Comparison of ENCODE assay signal across 28 cellular contexts in the genomic region with DNA sequence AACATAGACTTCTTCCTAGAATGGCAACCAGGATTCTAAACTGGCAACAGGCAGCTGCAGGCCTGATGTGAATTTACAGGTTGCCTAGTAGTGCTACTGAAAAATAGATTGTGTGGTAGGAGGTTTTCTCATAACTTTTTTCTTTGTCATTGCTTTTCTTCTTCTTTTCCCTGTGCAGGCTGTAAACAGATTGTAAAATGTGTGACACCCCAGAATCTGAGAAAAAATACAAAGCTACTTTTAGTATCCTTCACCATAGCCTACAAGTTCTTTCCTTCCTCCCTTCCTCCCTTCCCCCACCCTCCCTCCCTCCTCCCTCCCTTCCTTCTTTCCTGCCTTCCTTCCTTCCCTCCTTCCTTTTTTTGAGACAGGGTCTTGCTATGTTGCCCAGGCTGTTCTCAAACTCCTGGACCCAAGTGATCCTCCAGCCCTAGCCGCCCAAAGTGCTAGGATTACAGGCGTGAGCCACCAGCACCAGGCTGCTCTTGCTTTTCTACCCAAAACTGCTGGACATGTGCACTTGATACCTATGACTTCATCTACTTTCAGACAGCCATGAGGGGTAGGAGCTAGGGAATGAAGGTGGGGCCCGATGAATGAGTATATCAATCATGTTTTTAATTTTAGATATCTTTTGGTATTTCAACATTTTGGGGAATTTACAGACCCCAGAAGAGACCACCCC.
"Had no signal": no experiment of that assay in that cellular context is flagged by ENCODE, and none has a peak within 500 bp of the region (broad histone marks: within the 10 kb centered on the region; RNA-seq: fewer than 3 reads in every experiment).

No MANE protein-coding gene starts in this region.

- H3K27ac ChIP-seq: dorsolateral prefrontal cortex, esophagus squamous epithelium, heart right ventricle, left ventricle myocardium inferior, lower lobe of right lung, neural progenitor cell, parathyroid adenoma, suprapubic skin, upper lobe of left lung had no signal

- H3K4me3 Mint-ChIP-seq: naive thymus-derived CD4-positive, alpha-beta T cell; nephron; neural progenitor cell; stimulated activated naive CD8-positive, alpha-beta T cell treated with anti-CD3 and anti-CD28 coated beads, Interleukin-15, amount 100 ng/mL, for 72 hours had no signal

- ATAC-seq: heart right ventricle; left cardiac atrium; lower lobe of right lung; naive thymus-derived CD4-positive, alpha-beta T cell; sciatic nerve; stimulated activated naive CD8-positive, alpha-beta T cell treated with anti-CD3 and anti-CD28 coated beads, Interleukin-15, amount 100 ng/mL, for 72 hours had no signal

- H3K4me1 Mint-ChIP-seq: nephron; neural progenitor cell; stimulated activated naive CD8-positive, alpha-beta T cell treated with anti-CD3 and anti-CD28 coated beads, Interleukin-15, amount 100 ng/mL, for 72 hours had no signal

- H3K9me3 Mint-ChIP-seq: neural progenitor cell had no signal

- H3K4me1 ChIP-seq: esophagus squamous epithelium, heart right ventricle, left ventricle myocardium inferior, lower lobe of right lung, neural progenitor cell, parathyroid adenoma, suprapubic skin, upper lobe of left lung had no signal

- H3K9ac ChIP-seq: neural progenitor cell, parathyroid adenoma had no signal

- H3K36me3 Mint-ChIP-seq: naive thymus-derived CD4-positive, alpha-beta T cell; neural progenitor cell had no signal

- H3K4me3 ChIP-seq: dorsolateral prefrontal cortex, esophagus squamous epithelium, heart right ventricle, left ventricle myocardium inferior, lower lobe of right lung, neural progenitor cell, smooth muscle cell, suprapubic skin, upper lobe of left lung had no signal

- H3K36me3 ChIP-seq: esophagus squamous epithelium, heart right ventricle, left ventricle myocardium inferior, lower lobe of right lung, neural progenitor cell, suprapubic skin, upper lobe of left lung had no signal

- H3K27me3 ChIP-seq: dorsolateral prefrontal cortex, esophagus squamous epithelium, heart right ventricle, neural progenitor cell, suprapubic skin, upper lobe of left lung had no signal

- H3K27ac Mint-ChIP-seq: naive thymus-derived CD4-positive, alpha-beta T cell; neural progenitor cell; stimulated activated naive CD8-positive, alpha-beta T cell treated with anti-CD3 and anti-CD28 coated beads, Interleukin-15, amount 100 ng/mL, for 72 hours had no signal

- H3K27me3 Mint-ChIP-seq: progenitor cell of endocrine pancreas; stimulated activated naive CD8-positive, alpha-beta T cell treated with anti-CD3 and anti-CD28 coated beads, Interleukin-15, amount 100 ng/mL, for 72 hours had no signal

- H3K9me3 ChIP-seq: esophagus squamous epithelium, heart right ventricle, left ventricle myocardium inferior, lower lobe of right lung, suprapubic skin, upper lobe of left lung had no signal

- DNase-seq: caudate nucleus; cerebellar nuclear complex; dorsolateral prefrontal cortex; effector CD4-positive, alpha-beta T cell; esophagus squamous epithelium; foreskin melanocyte; glutamatergic neuron; heart right ventricle; hypothalamus; kidney; left cardiac atrium; left ventricle myocardium inferior; lower lobe of right lung; naive thymus-derived CD4-positive, alpha-beta T cell; stimulated activated CD4-positive, alpha-beta T cell treated with anti-CD3 and anti-CD28 coated beads, Interleukin-12 subunit alpha, Interleukin-12 subunit beta, amount 100 ng/mL, for 4 hours; stimulated activated CD4-positive, alpha-beta T cell treated with anti-CD3 and anti-CD28 coated beads, Interleukin-1b, Interleukin-23, amount 100 ng/mL, for 48 hours; stimulated activated CD4-positive, alpha-beta T cell treated with anti-CD3 and anti-CD28 coated beads, Interleukin-4, amount 100 ng/mL, for 1 hour; stimulated activated CD8-positive, alpha-beta memory T cell treated with anti-CD3 and anti-CD28 coated beads, Interleukin-4, amount 100 ng/mL, for 48 hours; stimulated activated naive CD4-positive, alpha-beta T cell; stimulated activated naive CD8-positive, alpha-beta T cell treated with anti-CD3 and anti-CD28 coated beads, Interleukin-15, amount 100 ng/mL, for 72 hours; upper lobe of left lung had no signal
